In genomic region chr2:201114350-201114749, GRCh38 we compare ENCODE assay signal across 12 cellular contexts. TPM values are rescaled to one million over a fixed set of nuclear protein-coding genes. Genes with fewer than 3 reads are reported as not detected.
A peak's percentile ranks its signal among the peaks of the same experiment; 100 is the strongest.
DNase-seq lines count a peak whose midpoint lies in the region; ATAC-seq, FAIRE-seq and TF ChIP-seq lines count a peak whose summit lies in the region.
"Had no signal": no experiment of that assay in that cellular context is flagged by ENCODE, and none has a peak within 500 bp of the region (broad histone marks: within the 10 kb centered on the region; RNA-seq: fewer than 3 reads in every experiment).

No MANE protein-coding gene starts in this region.

- no peak for FAIRE-seq in K562 (lab: Jason Lieb, UNC)

- peaks cover 6 to 26% of the 10 kb centered on the region in 2 donors for H3K36me3 Mint-ChIP-seq in CD4-positive, alpha-beta memory T cell
- peaks cover 20% of the 10 kb centered on the region for H3K36me3 Mint-ChIP-seq in HFFc6 (ENCODE audit: low read depth)
- peaks cover 10% of the 10 kb centered on the region for H3K36me3 Mint-ChIP-seq in natural killer cell treated with Interleukin-12 subunit alpha and Interleukin-12 subunit beta and Interleukin-15 and Interleukin-18, amount 100 ng/mL, for 72 hours

- TF ChIP-seq POLR2A in K562 (conservative IDR thresholded peaks at IDR 0.05): no peak

- peaks cover 57% of the 10 kb centered on the region for H3K79me2 ChIP-seq in K562 (ENCODE audit: control insufficient read depth, insufficient read depth, low read length)

- H3K27ac Mint-ChIP-seq in CD4-positive, alpha-beta memory T cell: peak overlapping the region; percentile 75 to 100 (median 98)
- peak overlapping the region; percentile 93 for H3K27ac Mint-ChIP-seq in HFFc6
- H3K27ac Mint-ChIP-seq in natural killer cell treated with Interleukin-12 subunit alpha and Interleukin-12 subunit beta and Interleukin-15 and Interleukin-18, amount 100 ng/mL, for 72 hours: peak overlapping the region; percentile 100

- 0 out of 2 replicates have a peak, but pooled peaks cover 2% of the 10 kb centered on the region for H4K20me1 ChIP-seq in K562 (replicated peaks; ENCODE audit: control insufficient read depth, insufficient read depth, low read length)

- H3K9me1 ChIP-seq in K562 (ENCODE audit: control insufficient read depth, insufficient read depth, low read length): no peaks in the 10 kb centered on the region

- WGBS in K562 (ENCODE audit: insufficient coverage, low coverage, missing lambda C conversion rate): 12% methylated on average over 4 of the region's 4 CpGs

- H3K27me3 ChIP-seq in CD4-positive, alpha-beta memory T cell (ENCODE audit: insufficient read depth, low read length): no peaks in the 10 kb centered on the region
- no peaks in the 10 kb centered on the region for H3K27me3 ChIP-seq in K562 (ENCODE audit: control insufficient read depth in 2 of 2, insufficient read depth in 2 of 2, low read length in 2 of 2)

- H3K4me3 ChIP-seq in CD4-positive, alpha-beta memory T cell (ENCODE audit: low read length in 2 of 2): no peak overlapping the region
- H3K4me3 ChIP-seq in K562: peak overlapping the region; percentile 93

- H3K9me3 Mint-ChIP-seq in CD4-positive, alpha-beta memory T cell: peaks cover 0 to 2% (median 0%) of the 10 kb centered on the region in 8 donors
- no peaks in the 10 kb centered on the region for H3K9me3 Mint-ChIP-seq in HFFc6
- H3K9me3 Mint-ChIP-seq in natural killer cell treated with Interleukin-12 subunit alpha and Interleukin-12 subunit beta and Interleukin-15 and Interleukin-18, amount 100 ng/mL, for 72 hours: no peaks in the 10 kb centered on the region

- in situ Hi-C loops in K562 (cut with MboI): no loop called here

- H3K4me1 Mint-ChIP-seq in CD4-positive, alpha-beta memory T cell: peaks cover 15 to 58% (median 26%) of the 10 kb centered on the region in 4 donors
- peaks cover 37% of the 10 kb centered on the region for H3K4me1 Mint-ChIP-seq in HFFc6 (ENCODE audit: low read depth)
- H3K4me1 Mint-ChIP-seq in natural killer cell treated with Interleukin-12 subunit alpha and Interleukin-12 subunit beta and Interleukin-15 and Interleukin-18, amount 100 ng/mL, for 72 hours (ENCODE audit: low read depth in 2 of 2): peaks cover 26 to 38% of the 10 kb centered on the region in 2 donors

- BruUV-seq in K562 (replicated peaks; lab: Mats Ljungman, UMichigan): no TSS peak

- peak overlapping the region; percentile 93 for H3K4me2 ChIP-seq in K562 (ENCODE audit: insufficient read depth, low read length)

- no peak for TF ChIP-seq RAD21 in K562 (CRISPR knock-in tag; conservative IDR thresholded peaks at IDR 0.05 in 1 of 2, IDR thresholded peaks at IDR 0.05 in 1 of 2)

- CTCF ChIA-PET in CD4-positive, alpha-beta memory T cell (lab: Charles Lee; ENCODE audit: partially characterized antibody): interaction anchor here (1.0 to 6.4 kb wide), 6 partner anchors 21 to 118 kb away, joined by 3 to 107 read pairs (median 28); partner anchors contain the start of genes HYCC2 and NDUFB3
- CTCF ChIA-PET in K562 (lab: Yijun Ruan, JAX; ENCODE audit: low intra/inter-chr PET ratio): no interaction called here

- H2AFZ ChIP-seq in K562 (ENCODE audit: low read depth, low read length): no peak overlapping the region

- TF ChIP-seq CTCF in HFFc6 (IDR thresholded peaks at IDR 0.05) (no peak), K562 (IDR thresholded peaks at IDR 0.05 in 2 of 3, conservative IDR thresholded peaks at IDR 0.05 in 1 of 3; ENCODE audit: insufficient read depth in 2 of 3, low read depth in 1 of 3, low read length in 3 of 3) (no peak)

- no peaks in the 10 kb centered on the region for H3K9me3 ChIP-seq in CD4-positive, alpha-beta memory T cell (ENCODE audit: control insufficient read depth in 1 of 2, low read length in 2 of 2)
- H3K9me3 ChIP-seq in K562 (replicated peaks; ENCODE audit: control insufficient read depth, insufficient read depth, low read depth, low read length): no peaks in the 10 kb centered on the region

- H3K27ac ChIP-seq in CD4-positive, alpha-beta memory T cell (ENCODE audit: low read depth, low read length): no peak overlapping the region
- peak overlapping the region; percentile 31; the same call in 2 of the 3 replicates for H3K27ac ChIP-seq in K562 (ENCODE audit: extremely low read depth, low read depth, low read length)

- no peaks in the 10 kb centered on the region for H3K36me3 ChIP-seq in CD4-positive, alpha-beta memory T cell (ENCODE audit: insufficient read depth, low read length)
- H3K36me3 ChIP-seq in K562 (ENCODE audit: control insufficient read depth, insufficient read depth, low read length): peaks cover 3% of the 10 kb centered on the region; the same call in 1 of the 3 replicates

- peaks cover 31% of the 10 kb centered on the region for H3K4me1 ChIP-seq in CD4-positive, alpha-beta memory T cell (ENCODE audit: insufficient read depth, low read length)
- H3K4me1 ChIP-seq in K562 (replicated peaks in 1 of 2; ENCODE audit: control insufficient read depth in 2 of 2, insufficient read depth in 2 of 2, low read length in 2 of 2): peaks cover 5 to 26% of the 10 kb centered on the region in 2 experiments; a peak in 4 of 5 replicates

- no peak for ATAC-seq in K562
- no peak for ATAC-seq in natural killer cell treated with Interleukin-12 subunit alpha and Interleukin-12 subunit beta and Interleukin-15 and Interleukin-18, amount 100 ng/mL, for 72 hours

- intact Hi-C loops in CD4-positive, alpha-beta memory T cell (cut with micrococcal nuclease): no loop called here
- intact Hi-C loops in K562 (cut with micrococcal nuclease): no loop called here

- POLR2A ChIA-PET in CD4-positive, alpha-beta memory T cell (lab: Charles Lee; ENCODE audit: partially characterized antibody): interaction anchor here (0.6 to 6.1 kb wide), 9 partner anchors 33 to 260 kb away, joined by 3 to 127 read pairs (median 61); partner anchors contain the start of genes CASP8, CLK1, HYCC2 and NDUFB3
- POLR2A ChIA-PET in K562 (lab: Yijun Ruan, JAX): interaction anchor here (0.8 to 2.6 kb wide), 4 partner anchors 9 to 224 kb away, joined by 3 to 12 read pairs (median 6); partner anchors contain the start of gene CASP10

- peak overlapping the region in 7 of 8 donors; percentile 91 to 100 (median 99) for H3K4me3 Mint-ChIP-seq in CD4-positive, alpha-beta memory T cell
- peak overlapping the region; percentile 94 for H3K4me3 Mint-ChIP-seq in HFFc6
- peak overlapping the region; percentile 94 for H3K4me3 Mint-ChIP-seq in natural killer cell treated with Interleukin-12 subunit alpha and Interleukin-12 subunit beta and Interleukin-15 and Interleukin-18, amount 100 ng/mL, for 72 hours

- no peak for DNase-seq in CD4-positive, alpha-beta memory T cell
- no peak for DNase-seq in HFFc6
- DNase-seq in K562 (ENCODE audit: extremely low read depth in 1 of 4, low spot score in 3 of 4): no peak
- DNase-seq in natural killer cell treated with Interleukin-12 subunit alpha and Interleukin-12 subunit beta and Interleukin-15 and Interleukin-18, amount 100 ng/mL, for 72 hours (ENCODE audit: low spot score): no peak
- DNase-seq in NCI-H748 treated with DMSO at 0.1 percent for 48 hours (lab: John Stamatoyannopoulos, UW): no peak
- no peak for DNase-seq in NCI-H748 (lab: John Stamatoyannopoulos, UW; ENCODE audit: unreplicated experiment)
- no peak for DNase-seq in NCI-H82 treated with DMSO at 0.1 percent for 48 hours (lab: John Stamatoyannopoulos, UW; ENCODE audit: unreplicated experiment)
- DNase-seq: activated CD4-positive, CD25-positive, alpha-beta regulatory T cell; amniotic stem cell; effector CD8-positive, alpha-beta T cell; hippocampal formation; NCI-H2171 treated with DMSO at 0.1 percent for 48 hours had no signal

- peaks cover 0 to 2% of the 10 kb centered on the region in 2 donors for H3K27me3 Mint-ChIP-seq in CD4-positive, alpha-beta memory T cell
- peaks cover 3% of the 10 kb centered on the region for H3K27me3 Mint-ChIP-seq in HFFc6 (ENCODE audit: insufficient read depth)
- H3K27me3 Mint-ChIP-seq in natural killer cell treated with Interleukin-12 subunit alpha and Interleukin-12 subunit beta and Interleukin-15 and Interleukin-18, amount 100 ng/mL, for 72 hours: no peaks in the 10 kb centered on the region

- peak overlapping the region; percentile 74 to 94; a peak in 3 of 4 replicates for H3K9ac ChIP-seq in K562 (ENCODE audit: insufficient read depth in 1 of 2, low read depth in 2 of 2, low read length in 2 of 2)

- no peak for TF ChIP-seq EP300 in K562 (IDR thresholded peaks at IDR 0.05; ENCODE audit: low read length)

RNA-seq across cellular contexts. Expression of gene CFLAR, which starts 1.6 kb away (rescaled TPM):
- total RNA-seq in CD4-positive, alpha-beta memory T cell: 100 to 1,000 TPM; 222 to 235 TPM
- 100 to 1,000 TPM; 127 to 155 TPM for polyA plus RNA-seq in CD4-positive, alpha-beta memory T cell
- 10 to 100 TPM; 56.0 to 65.1 (median 59.1) TPM for total RNA-seq in HFFc6 (2021; fragmentation: NEBNext Ultra II Directional; extraction: Animal tissue kit (Norgen Biotek cat#: 25700))
- 362 and 472 TPM in 2 replicates for total RNA-seq in K562 (2011; cell fraction: chromatin; rRNA removed; ENCODE audit: low replicate concordance)
- 167 and 172 TPM in 2 replicates for total RNA-seq in K562 (2011; cell fraction: nucleolus; rRNA removed)
- 230 and 255 TPM in 2 replicates for total RNA-seq in K562 (2011; cell fraction: nucleoplasm; rRNA removed)
- 46.0 and 48.6 TPM in 2 replicates for total RNA-seq in K562 (2014; rRNA removed)
- total RNA-seq in K562 (2014; rRNA removed; fragmentation: Illumina TruSeq; extraction: Trizol): 73.6 and 95.3 TPM in 2 replicates
- total RNA-seq in K562 (2015; rRNA removed; fragmentation: Illumina TruSeq; extraction: Trizol): 32.9 and 39.4 TPM in 2 replicates
- total RNA-seq in K562 (2021): 66.4 and 78.4 TPM in 2 replicates
- 55.5 and 102 TPM in 2 replicates for polyA plus RNA-seq in K562 (2011; rRNA removed)
- 42.6 and 44.2 TPM in 2 replicates for polyA plus RNA-seq in K562 (2011; cell fraction: cytosol; rRNA removed)
- polyA plus RNA-seq in K562 (2011; cell fraction: nucleus; rRNA removed): 65.0 and 100 TPM in 2 replicates
- polyA plus RNA-seq in K562 (2012): 48.8 and 58.4 TPM in 2 replicates
- 54.0 and 55.1 TPM in 2 replicates for polyA plus RNA-seq in K562 (2014; fragmentation: Illumina TruSeq; extraction: Trizol)
- polyA plus RNA-seq in K562 (2014; fragmentation: Nextera tagmentation; extraction: Ambion mirVana): 10 to 100 TPM; 27.5 to 30.3 TPM
- polyA plus RNA-seq in K562 (2014; rRNA removed): 45.6 and 55.9 TPM in 2 replicates
- 142 and 164 TPM in 2 replicates for polyA minus RNA-seq in K562 (2011; rRNA and poly(A)+ RNA removed)
- polyA minus RNA-seq in K562 (2011; cell fraction: cytosol; rRNA and poly(A)+ RNA removed): 41.0 and 53.7 TPM in 2 replicates
- polyA minus RNA-seq in K562 (2011; cell fraction: nucleus; rRNA and poly(A)+ RNA removed): 135 and 142 TPM in 2 replicates
- total RNA-seq in natural killer cell treated with Interleukin-12 subunit alpha and Interleukin-12 subunit beta and Interleukin-15 and Interleukin-18, amount 100 ng/mL, for 72 hours: 100 to 1,000 TPM; 366 to 438 TPM

RNA-seq across cellular contexts. Expression of gene NDUFB3, which starts 42.5 kb away (rescaled TPM):
- total RNA-seq in CD4-positive, alpha-beta memory T cell: 10 to 100 TPM; 48.7 to 53.6 TPM
- polyA plus RNA-seq in CD4-positive, alpha-beta memory T cell: 100 to 1,000 TPM; 261 to 298 TPM
- 100 to 1,000 TPM; 132 to 167 (median 151) TPM for total RNA-seq in HFFc6 (2021; fragmentation: NEBNext Ultra II Directional; extraction: Animal tissue kit (Norgen Biotek cat#: 25700))
- total RNA-seq in K562 (2011; cell fraction: chromatin; rRNA removed; ENCODE audit: low replicate concordance): 4.1 and 9.5 TPM in 2 replicates
- total RNA-seq in K562 (2011; cell fraction: nucleolus; rRNA removed): 6.4 and 7.8 TPM in 2 replicates
- total RNA-seq in K562 (2011; cell fraction: nucleoplasm; rRNA removed): 11.7 and 11.8 TPM in 2 replicates
- 116 and 156 TPM in 2 replicates for total RNA-seq in K562 (2014; rRNA removed)
- 202 and 209 TPM in 2 replicates for total RNA-seq in K562 (2014; rRNA removed; fragmentation: Illumina TruSeq; extraction: Trizol)
- 138 and 152 TPM in 2 replicates for total RNA-seq in K562 (2015; rRNA removed; fragmentation: Illumina TruSeq; extraction: Trizol)
- total RNA-seq in K562 (2021): 127 and 142 TPM in 2 replicates
- polyA plus RNA-seq in K562 (2011; rRNA removed): 121 and 152 TPM in 2 replicates
- polyA plus RNA-seq in K562 (2011; cell fraction: cytosol; rRNA removed): 21.4 and 72.0 TPM in 2 replicates
- 13.2 and 33.7 TPM in 2 replicates for polyA plus RNA-seq in K562 (2011; cell fraction: nucleus; rRNA removed)
- polyA plus RNA-seq in K562 (2012): 97.7 and 221 TPM in 2 replicates
- 126 and 130 TPM in 2 replicates for polyA plus RNA-seq in K562 (2014; fragmentation: Illumina TruSeq; extraction: Trizol)
- polyA plus RNA-seq in K562 (2014; fragmentation: Nextera tagmentation; extraction: Ambion mirVana): 100 to 1,000 TPM; 679 to 786 TPM
- 230 and 235 TPM in 2 replicates for polyA plus RNA-seq in K562 (2014; rRNA removed)
- polyA minus RNA-seq in K562 (2011; rRNA and poly(A)+ RNA removed): 53.1 and 53.6 TPM in 2 replicates
- polyA minus RNA-seq in K562 (2011; cell fraction: cytosol; rRNA and poly(A)+ RNA removed): 14.2 and 17.0 TPM in 2 replicates
- 4.7 and 12.2 TPM in 2 replicates for polyA minus RNA-seq in K562 (2011; cell fraction: nucleus; rRNA and poly(A)+ RNA removed)
- 100 to 1,000 TPM; 104 to 124 TPM for total RNA-seq in natural killer cell treated with Interleukin-12 subunit alpha and Interleukin-12 subunit beta and Interleukin-15 and Interleukin-18, amount 100 ng/mL, for 72 hours

RNA-seq across cellular contexts. Expression of gene HYCC2, which starts 42.9 kb away (rescaled TPM):
- 10 to 100 TPM; 33.1 to 36.4 TPM for total RNA-seq in CD4-positive, alpha-beta memory T cell
- polyA plus RNA-seq in CD4-positive, alpha-beta memory T cell: 10 to 100 TPM; 23.5 to 25.2 TPM
- total RNA-seq in HFFc6 (2021; fragmentation: NEBNext Ultra II Directional; extraction: Animal tissue kit (Norgen Biotek cat#: 25700)): 10 to 100 TPM; 12.1 to 17.6 (median 13.5) TPM
- 36.2 and 109 TPM in 2 replicates for total RNA-seq in K562 (2011; cell fraction: chromatin; rRNA removed; ENCODE audit: low replicate concordance)
- total RNA-seq in K562 (2011; cell fraction: nucleolus; rRNA removed): 18.8 and 22.1 TPM in 2 replicates
- 55.3 and 96.3 TPM in 2 replicates for total RNA-seq in K562 (2011; cell fraction: nucleoplasm; rRNA removed)
- total RNA-seq in K562 (2014; rRNA removed) (5.4 TPM in 2 replicates), K562 (2014; rRNA removed; fragmentation: Illumina TruSeq; extraction: Trizol) (15.6 and 16.9 TPM in 2 replicates), K562 (2015; rRNA removed; fragmentation: Illumina TruSeq; extraction: Trizol) (11.1 and 12.8 TPM in 2 replicates), K562 (2021) (18.9 and 20.0 TPM in 2 replicates)
- polyA plus RNA-seq in K562 (2011; rRNA removed) (12.2 and 14.9 TPM in 2 replicates), K562 (2014; fragmentation: Illumina TruSeq; extraction: Trizol) (6.3 and 8.5 TPM in 2 replicates), K562 (2014; fragmentation: Nextera tagmentation; extraction: Ambion mirVana) (1 to 10 TPM; 7.5 to 9.8 TPM), K562 (2014; rRNA removed) (5.2 and 5.5 TPM in 2 replicates)
- polyA plus RNA-seq in K562 (2011; cell fraction: cytosol; rRNA removed): 2.4 and 4.6 TPM in 2 replicates
- 12.1 and 15.4 TPM in 2 replicates for polyA plus RNA-seq in K562 (2011; cell fraction: nucleus; rRNA removed)
- 3.8 TPM in 2 replicates for polyA plus RNA-seq in K562 (2012)
- 33.9 and 39.3 TPM in 2 replicates for polyA minus RNA-seq in K562 (2011; rRNA and poly(A)+ RNA removed)
- 8.9 and 12.0 TPM in 2 replicates for polyA minus RNA-seq in K562 (2011; cell fraction: cytosol; rRNA and poly(A)+ RNA removed)
- 23.7 and 39.7 TPM in 2 replicates for polyA minus RNA-seq in K562 (2011; cell fraction: nucleus; rRNA and poly(A)+ RNA removed)
- 10 to 100 TPM; 55.0 to 64.6 TPM for total RNA-seq in natural killer cell treated with Interleukin-12 subunit alpha and Interleukin-12 subunit beta and Interleukin-15 and Interleukin-18, amount 100 ng/mL, for 72 hours
